In the genomic region with DNA sequence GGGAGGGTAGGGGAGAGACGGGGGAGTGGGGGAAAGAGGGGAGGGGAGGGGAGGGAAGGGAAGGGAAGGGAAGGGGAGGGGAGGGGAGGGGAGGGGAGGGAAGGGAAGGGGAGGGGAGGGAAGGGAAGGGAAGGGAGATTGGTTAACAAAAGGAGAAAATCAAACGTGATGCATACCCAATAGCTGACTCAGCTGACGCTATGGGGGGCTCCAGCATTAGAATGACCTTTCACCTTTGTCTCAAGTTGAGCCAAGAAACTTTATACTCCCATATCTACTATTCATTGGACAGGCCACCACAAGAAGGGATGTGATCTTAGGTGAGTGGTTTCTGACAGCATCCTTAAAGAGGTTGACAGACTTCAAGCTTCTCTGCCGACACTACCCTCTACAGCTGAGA, we compare ENCODE assay signal across 29 cellular contexts.
"Had no signal": no experiment of that assay in that cellular context is flagged by ENCODE, and none has a peak within 500 bp of the region (broad histone marks: within the 10 kb centered on the region; RNA-seq: fewer than 3 reads in every experiment).

No MANE protein-coding gene starts in this region.

- H3K27ac ChIP-seq: stomach, suprapubic skin, testis, thoracic aorta, thyroid gland, tibial artery, tibial nerve, transverse colon, upper lobe of left lung, upper lobe of right lung, uterus, vagina had no signal

- H3K4me3 Mint-ChIP-seq: stimulated activated effector memory CD8-positive, alpha-beta T cell treated with anti-CD3 and anti-CD28 coated beads, Interleukin-12 subunit alpha, Interleukin-12 subunit beta, amount 100 ng/mL, for 72 hours; stimulated activated memory B cell treated with anti-CD40 and anti-IgM and Interleukin-4, amounts not matched to agents 10 μg/mL and 1 μg/mL and 100 μg/mL, for 72 hours; stimulated activated naive B cell treated with anti-CD40 and anti-IgM and Interleukin-4, amounts not matched to agents 10 μg/mL and 1 μg/mL and 100 μg/mL, for 72 hours; stimulated activated naive CD8-positive, alpha-beta T cell treated with anti-CD3 and anti-CD28 coated beads, Interleukin-15, amount 100 ng/mL, for 72 hours; stimulated activated naive CD8-positive, alpha-beta T cell treated with anti-CD3 and anti-CD28 coated beads, Interleukin-15, Interleukin-2, amounts not matched to agents 100 ng/mL and 50 ng/mL, for 24 hours; type B pancreatic cell had no signal

- H3K36me3 Mint-ChIP-seq: stimulated activated effector memory CD8-positive, alpha-beta T cell treated with anti-CD3 and anti-CD28 coated beads, Interleukin-12 subunit alpha, Interleukin-12 subunit beta, amount 100 ng/mL, for 72 hours; stimulated activated memory B cell treated with anti-CD40 and anti-IgM and Interleukin-4, amounts not matched to agents 10 μg/mL and 1 μg/mL and 100 μg/mL, for 72 hours had no signal

- H3K27me3 ChIP-seq: stomach, suprapubic skin, testis, thyroid gland, tibial artery, tibial nerve, transverse colon, upper lobe of left lung, upper lobe of right lung, uterus, vagina had no signal

- FAIRE-seq: urothelium cell line had no signal

- H3K4me3 ChIP-seq: stomach, suprapubic skin, testis, thoracic aorta, thyroid gland, tibial artery, tibial nerve, transverse colon, upper lobe of left lung, upper lobe of right lung, uterus, vagina had no signal

- ATAC-seq: stimulated activated effector memory CD8-positive, alpha-beta T cell treated with anti-CD3 and anti-CD28 coated beads, Interleukin-12 subunit alpha, Interleukin-12 subunit beta, amount 100 ng/mL, for 72 hours; stimulated activated memory B cell treated with anti-CD40 and anti-IgM and Interleukin-4, amounts not matched to agents 10 μg/mL and 1 μg/mL and 100 μg/mL, for 72 hours; stimulated activated naive B cell treated with anti-CD40 and anti-IgM and Interleukin-4, amounts not matched to agents 10 μg/mL and 1 μg/mL and 100 μg/mL, for 72 hours; stimulated activated naive CD8-positive, alpha-beta T cell treated with anti-CD3 and anti-CD28 coated beads, Interleukin-15, amount 100 ng/mL, for 72 hours; stimulated activated naive CD8-positive, alpha-beta T cell treated with anti-CD3 and anti-CD28 coated beads, Interleukin-15, Interleukin-2, amounts not matched to agents 100 U/mL and 50 U/mL, for 24 hours; upper lobe of right lung had no signal

- H3K9me3 Mint-ChIP-seq: stimulated activated naive CD8-positive, alpha-beta T cell treated with anti-CD3 and anti-CD28 coated beads, Interleukin-15, Interleukin-2, amounts not matched to agents 100 ng/mL and 50 ng/mL, for 24 hours had no signal

- H3K36me3 ChIP-seq: stomach, suprapubic skin, thoracic aorta, thyroid gland, tibial artery, tibial nerve, transverse colon, upper lobe of left lung, upper lobe of right lung, uterus, vagina had no signal

- H3K4me1 ChIP-seq: stomach, suprapubic skin, testis, thyroid gland, tibial artery, tibial nerve, transverse colon, upper lobe of left lung, upper lobe of right lung, uterus, vagina had no signal

- H3K9me3 ChIP-seq: suprapubic skin, testis, thoracic aorta, thyroid gland, tibial artery, upper lobe of left lung, upper lobe of right lung, uterus, vagina had no signal

- H3K27me3 Mint-ChIP-seq: stimulated activated memory B cell treated with anti-CD40 and anti-IgM and Interleukin-4, amounts not matched to agents 10 μg/mL and 1 μg/mL and 100 μg/mL, for 72 hours; stimulated activated naive B cell treated with anti-CD40 and anti-IgM and Interleukin-4, amounts not matched to agents 10 μg/mL and 1 μg/mL and 100 μg/mL, for 72 hours; stimulated activated naive CD8-positive, alpha-beta T cell treated with anti-CD3 and anti-CD28 coated beads, Interleukin-15, amount 100 ng/mL, for 72 hours; stimulated activated naive CD8-positive, alpha-beta T cell treated with anti-CD3 and anti-CD28 coated beads, Interleukin-15, Interleukin-2, amounts not matched to agents 100 ng/mL and 50 ng/mL, for 24 hours had no signal

- DNase-seq: stimulated activated CD4-positive, alpha-beta T cell treated with anti-CD3 and anti-CD28 coated beads, Interleukin-2, amount 100 ng/mL, for 48 hours; stimulated activated CD4-positive, alpha-beta T cell treated with anti-CD3 and anti-CD28 coated beads, Interleukin-4, amount 100 ng/mL, for 1 hour; stimulated activated CD4-positive, alpha-beta T cell treated with anti-CD3 and anti-CD28 coated beads, Interleukin-4, amount 100 ng/mL, for 24 hours; stimulated activated CD4-positive, alpha-beta T cell treated with anti-CD3 and anti-CD28 coated beads, Interleukin-4, amount 100 ng/mL, for 4 hours; stimulated activated CD8-positive, alpha-beta memory T cell treated with anti-CD3 and anti-CD28 coated beads, Interleukin-4, amount 100 ng/mL, for 48 hours; stimulated activated naive B cell treated with anti-CD40 and anti-IgM and Interleukin-4, amounts not matched to agents 10 μg/mL and 1 μg/mL and 100 μg/mL, for 72 hours; stimulated activated naive CD4-positive, alpha-beta T cell; stimulated activated naive CD4-positive, alpha-beta T cell treated with Interleukin-2 at 50 U/mL for 16 hours; stimulated activated naive CD8-positive, alpha-beta T cell treated with anti-CD3 and anti-CD28 coated beads, Interleukin-15, amount 100 ng/mL, for 72 hours; stimulated activated naive CD8-positive, alpha-beta T cell treated with anti-CD3 and anti-CD28 coated beads, Interleukin-15, Interleukin-2, amounts not matched to agents 100 U/mL and 50 U/mL, for 24 hours; stomach; substantia nigra; testis; thyroid gland; tibial artery; transverse colon; trophoblast cell; upper lobe of left lung; upper lobe of right lung; uterus had no signal

- H3K4me1 Mint-ChIP-seq: stimulated activated effector memory CD8-positive, alpha-beta T cell treated with anti-CD3 and anti-CD28 coated beads, Interleukin-12 subunit alpha, Interleukin-12 subunit beta, amount 100 ng/mL, for 72 hours; stimulated activated memory B cell treated with anti-CD40 and anti-IgM and Interleukin-4, amounts not matched to agents 10 μg/mL and 1 μg/mL and 100 μg/mL, for 72 hours; stimulated activated naive B cell treated with anti-CD40 and anti-IgM and Interleukin-4, amounts not matched to agents 10 μg/mL and 1 μg/mL and 100 μg/mL, for 72 hours; stimulated activated naive CD8-positive, alpha-beta T cell treated with anti-CD3 and anti-CD28 coated beads, Interleukin-15, amount 100 ng/mL, for 72 hours had no signal

- H3K27ac Mint-ChIP-seq: stimulated activated effector memory CD8-positive, alpha-beta T cell treated with anti-CD3 and anti-CD28 coated beads, Interleukin-12 subunit alpha, Interleukin-12 subunit beta, amount 100 ng/mL, for 72 hours; stimulated activated memory B cell treated with anti-CD40 and anti-IgM and Interleukin-4, amounts not matched to agents 10 μg/mL and 1 μg/mL and 100 μg/mL, for 72 hours; stimulated activated naive B cell treated with anti-CD40 and anti-IgM and Interleukin-4, amounts not matched to agents 10 μg/mL and 1 μg/mL and 100 μg/mL, for 72 hours; stimulated activated naive CD8-positive, alpha-beta T cell treated with anti-CD3 and anti-CD28 coated beads, Interleukin-15, amount 100 ng/mL, for 72 hours; stimulated activated naive CD8-positive, alpha-beta T cell treated with anti-CD3 and anti-CD28 coated beads, Interleukin-15, Interleukin-2, amounts not matched to agents 100 ng/mL and 50 ng/mL, for 24 hours; type B pancreatic cell had no signal
